Comparison of ENCODE assay signal across 16 cellular contexts in genomic region chr5:65199988-65200668, GRCh38.
DNase-seq lines count a peak whose midpoint lies in the region; TF ChIP-seq lines count a peak whose summit lies in the region.
"Had no signal": no experiment of that assay in that cellular context is flagged by ENCODE, and none has a peak within 500 bp of the region (broad histone marks: within the 10 kb centered on the region; RNA-seq: fewer than 3 reads in every experiment).

No MANE protein-coding gene starts in this region.

- H3K27ac Mint-ChIP-seq in chondrocyte (ENCODE audit: unreplicated experiment), result peak overlapping the region; percentile 76
- H3K27ac Mint-ChIP-seq: activated CD8-positive, alpha-beta T cell treated with anti-CD3 and anti-CD28 coated beads, Interleukin-2, amount 10 ng/mL, durations not matched to agents 7 days and 5 days; stimulated activated naive B cell treated with anti-CD40 and anti-IgM and Interleukin-4, amounts not matched to agents 10 μg/mL and 1 μg/mL and 100 μg/mL, for 72 hours had no signal

- peaks cover 3% of the 10 kb centered on the region for H3K36me3 Mint-ChIP-seq in chondrocyte (ENCODE audit: low read depth)
- H3K36me3 Mint-ChIP-seq: stimulated activated naive B cell treated with anti-CD40 and anti-IgM and Interleukin-4, amounts not matched to agents 10 μg/mL and 1 μg/mL and 100 μg/mL, for 72 hours had no signal

- H3K4me1 Mint-ChIP-seq in chondrocyte (ENCODE audit: low read depth), result peaks cover 59% of the 10 kb centered on the region
- H3K4me1 Mint-ChIP-seq: stimulated activated naive B cell treated with anti-CD40 and anti-IgM and Interleukin-4, amounts not matched to agents 10 μg/mL and 1 μg/mL and 100 μg/mL, for 72 hours had no signal

- DNase-seq in AG09319 (ENCODE audit: extremely low read depth, low read depth) (peak; percentile 22), NCI-H446 (lab: John Stamatoyannopoulos, UW) (peak; percentile 1 to 34), chondrocyte (ENCODE audit: low spot score) (no peak), left kidney (ENCODE audit: low read depth, low spot score) (peak; percentile 9), SIG-M5 treated with dmso at 0.1 percent for 504 hours (lab: John Stamatoyannopoulos, UW; ENCODE audit: unreplicated experiment) (no peak), SHP77 treated with DMSO at 0.1 percent for 48 hours (lab: John Stamatoyannopoulos, UW) (no peak), GM19240 (ENCODE audit: insufficient read length, low spot score) (no peak)
- DNase-seq in activated CD8-positive, alpha-beta memory T cell treated with anti-CD3 and anti-CD28 coated beads, Interleukin-2, amount 50 U/mL, for 4 hours, result no peak
- DNase-seq: activated CD8-positive, alpha-beta T cell treated with anti-CD3 and anti-CD28 coated beads, Interleukin-2, amount 10 ng/mL, durations not matched to agents 7 days and 5 days; activated gamma-delta T cell treated with Interleukin-2 at 50 U/mL for 16 hours; islet precursor cell; NCI-H1417 treated with DMSO at 0.1 percent for 48 hours; NCI-H524; Right ventricle myocardium superior; stimulated activated CD4-positive, alpha-beta T cell treated with anti-CD3 and anti-CD28 coated beads, Interleukin-4, amount 100 ng/mL, for 4 hours; stimulated activated naive B cell treated with anti-CD40 and anti-IgM and Interleukin-4, amounts not matched to agents 10 μg/mL and 1 μg/mL and 100 μg/mL, for 72 hours had no signal

- no peaks in the 10 kb centered on the region for H3K27me3 Mint-ChIP-seq in chondrocyte (ENCODE audit: low read depth)
- H3K27me3 Mint-ChIP-seq: stimulated activated naive B cell treated with anti-CD40 and anti-IgM and Interleukin-4, amounts not matched to agents 10 μg/mL and 1 μg/mL and 100 μg/mL, for 72 hours had no signal

- H3K4me3 Mint-ChIP-seq in chondrocyte (ENCODE audit: unreplicated experiment), result no peak overlapping the region
- H3K4me3 Mint-ChIP-seq: activated CD8-positive, alpha-beta T cell treated with anti-CD3 and anti-CD28 coated beads, Interleukin-2, amount 10 ng/mL, durations not matched to agents 7 days and 5 days; stimulated activated naive B cell treated with anti-CD40 and anti-IgM and Interleukin-4, amounts not matched to agents 10 μg/mL and 1 μg/mL and 100 μg/mL, for 72 hours had no signal

- TF ChIP-seq CTCF in AG09319 (IDR thresholded peaks at IDR 0.05; ENCODE audit: low read depth, low read length), result no peak
- TF ChIP-seq CTCF in chondrocyte (IDR thresholded peaks at IDR 0.05), result no peak

- H3K9me3 Mint-ChIP-seq in chondrocyte (ENCODE audit: low read depth), result peaks cover 3% of the 10 kb centered on the region
- H3K9me3 Mint-ChIP-seq: stimulated activated naive B cell treated with anti-CD40 and anti-IgM and Interleukin-4, amounts not matched to agents 10 μg/mL and 1 μg/mL and 100 μg/mL, for 72 hours had no signal

Comparison
In these comparisons a context has a peak if more than half of its experiments do, and no peak if none do; other contexts are left out.
1. DNase-seq: peak in AG09319 (single experiment), NCI-H446 (2 of 2) and left kidney (single experiment); none in chondrocyte (single experiment), activated CD8-positive, alpha-beta memory T cell treated with anti-CD3 and anti-CD28 coated beads, Interleukin-2, amount 50 U/mL, for 4 hours (single experiment), SIG-M5 treated with dmso at 0.1 percent for 504 hours (single experiment), SHP77 treated with DMSO at 0.1 percent for 48 hours (single experiment) and GM19240 (single experiment).